ENCODE assay signal across 1 cellular context in the genomic region with DNA sequence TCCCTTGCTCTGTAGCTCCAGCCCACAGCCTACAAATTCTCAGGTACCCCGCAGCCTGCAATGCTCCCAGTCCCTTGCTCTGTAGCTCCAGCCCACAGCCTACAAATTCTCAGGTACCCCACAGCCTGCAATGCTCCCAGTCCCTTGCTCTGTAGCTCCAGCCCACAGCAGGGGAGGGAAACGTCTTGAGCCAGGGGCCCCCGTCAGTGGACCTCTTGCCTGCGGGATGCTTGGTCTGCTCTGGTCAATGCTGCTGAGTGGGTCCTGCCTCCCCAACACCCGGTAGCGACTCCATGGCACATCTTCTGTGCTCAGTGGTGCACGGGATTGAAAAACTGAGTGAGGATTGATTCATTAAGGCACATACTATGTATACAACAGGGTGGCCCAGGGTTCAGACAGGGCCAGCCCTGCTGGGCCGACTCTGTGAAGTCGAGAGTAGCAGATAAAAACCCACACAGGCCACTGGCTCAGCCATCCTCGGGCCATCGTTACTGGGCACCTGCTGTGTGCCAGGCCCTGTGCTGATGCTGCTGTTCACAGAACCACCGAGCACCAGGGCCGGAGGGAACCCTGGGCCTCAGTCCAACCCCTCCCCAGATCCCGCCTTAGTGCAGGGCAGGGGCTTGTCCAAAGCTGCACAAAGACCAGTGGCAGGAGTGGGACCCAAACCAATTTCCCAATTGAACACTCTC.
TF ChIP-seq lines count a peak whose summit lies in the region.

No MANE protein-coding gene starts in this region.

TF ChIP-seq in HepG2, 621 proteins besides CTCF, POLR2A, EP300 and RAD21 (continued from another document):
- TF ChIP-seq ISX (CRISPR knock-in tag; conservative IDR thresholded peaks at IDR 0.05), result no peak
- TF ChIP-seq FOSL2 (CRISPR knock-in tag; IDR thresholded peaks at IDR 0.05), result no peak
